ENCODE assay signal across 8 cellular contexts in genomic region chr3:49166752-49167556, GRCh38. TPM values are rescaled to one million over a fixed set of nuclear protein-coding genes. Genes with fewer than 3 reads are reported as not detected.
DNase-seq lines count a peak whose midpoint lies in the region; ATAC-seq and TF ChIP-seq lines count a peak whose summit lies in the region.

No MANE protein-coding gene starts in this region.

- peak overlapping the region; percentile 88 for H3K4me3 ChIP-seq in HAP-1
- peak overlapping the region; percentile 90 for H3K4me3 ChIP-seq in right cardiac atrium (ENCODE audit: low read length)
- peak overlapping the region; percentile 89 to 94 (median 91) for H3K4me3 ChIP-seq in skeletal muscle tissue (ENCODE audit: low read length in 3 of 3)
- no peak overlapping the region for H3K4me3 ChIP-seq in WERI-Rb-1 (ENCODE audit: low read depth, low read length)

- H3K36me3 Mint-ChIP-seq in activated CD4-positive, alpha-beta memory T cell treated with anti-CD3 and anti-CD28 coated beads for 36 hours, result peaks cover 17% of the 10 kb centered on the region

- 89% methylated on average over 6 of the region's 6 CpGs for WGBS in right cardiac atrium

- no peak for TF ChIP-seq CTCF in WERI-Rb-1 (IDR thresholded peaks at IDR 0.05; ENCODE audit: low read depth, low read length)

- DNase-seq in HAP-1 (ENCODE audit: low spot score in 2 of 2) (no peak), right cardiac atrium (peak in 1 of 3 donors; percentile 38), occipital lobe (lab: John Stamatoyannopoulos, UW) (no peak), WERI-Rb-1 (no peak)
- peak; percentile 13 for DNase-seq in activated CD4-positive, alpha-beta memory T cell treated with anti-CD3 and anti-CD28 coated beads for 36 hours

- ATAC-seq in right cardiac atrium, result no peak
- ATAC-seq in HG02970 (IDR thresholded peaks at IDR 0.05; ENCODE audit: low FRiP score, unreplicated experiment), result no peak
- ATAC-seq in GM18870 (IDR thresholded peaks at IDR 0.05; ENCODE audit: unreplicated experiment), result no peak

- POLR2A ChIA-PET in activated CD4-positive, alpha-beta memory T cell treated with anti-CD3 and anti-CD28 coated beads for 36 hours (lab: Charles Lee), result no interaction called here

- CTCF ChIA-PET in activated CD4-positive, alpha-beta memory T cell treated with anti-CD3 and anti-CD28 coated beads for 36 hours (lab: Charles Lee), result interaction anchor here (0.7 kb wide), 1 partner anchor 487 kb away, joined by 3 read pairs; no protein-coding TSS in a partner anchor

- H3K27me3 ChIP-seq in HAP-1 (ENCODE audit: low read depth) (no peaks in the 10 kb centered on the region), right cardiac atrium (ENCODE audit: control insufficient read depth, insufficient read depth) (no peaks in the 10 kb centered on the region), skeletal muscle tissue (ENCODE audit: control insufficient read depth in 3 of 3, insufficient read depth in 3 of 3, low read length in 3 of 3) (no peaks in the 10 kb centered on the region), WERI-Rb-1 (ENCODE audit: insufficient read depth, low read depth, severe bottlenecking) (no peaks in the 10 kb centered on the region)

- H3K27ac ChIP-seq in right cardiac atrium (ENCODE audit: low read length) (peak overlapping the region; percentile 92), skeletal muscle tissue (ENCODE audit: low read depth, low read length) (peak overlapping the region; percentile 87), WERI-Rb-1 (no peak overlapping the region)

- H3K9me3 Mint-ChIP-seq in activated CD4-positive, alpha-beta memory T cell treated with anti-CD3 and anti-CD28 coated beads for 36 hours, result no peaks in the 10 kb centered on the region

- peaks cover 35% of the 10 kb centered on the region for H3K4me1 Mint-ChIP-seq in activated CD4-positive, alpha-beta memory T cell treated with anti-CD3 and anti-CD28 coated beads for 36 hours (ENCODE audit: low read depth)

- H3K36me3 ChIP-seq in HAP-1 (replicated peaks), result peaks cover 20% of the 10 kb centered on the region
- H3K36me3 ChIP-seq in skeletal muscle tissue (ENCODE audit: control insufficient read depth in 3 of 3, insufficient read depth in 3 of 3, low read length in 3 of 3), result peaks cover 18 to 19% (median 18%) of the 10 kb centered on the region in 3 donors
- peaks cover 21% of the 10 kb centered on the region for H3K36me3 ChIP-seq in WERI-Rb-1

- peak overlapping the region; percentile 83 for H3K27ac Mint-ChIP-seq in activated CD4-positive, alpha-beta memory T cell treated with anti-CD3 and anti-CD28 coated beads for 36 hours

- in situ Hi-C loops in HAP-1 (cut with MboI; ENCODE audit: low sequenced_read_pairs), result loop anchor here (25.0 kb wide), 1 partner anchor 270 kb away; the partner anchor contains the start of gene NICN1

- H3K4me1 ChIP-seq in HAP-1 (peaks cover 10% of the 10 kb centered on the region), right cardiac atrium (ENCODE audit: control insufficient read depth, insufficient read depth, low read length) (peaks cover 11% of the 10 kb centered on the region), skeletal muscle tissue (ENCODE audit: control insufficient read depth in 3 of 3, insufficient read depth in 3 of 3, low read length in 3 of 3) (peaks cover 30 to 55% (median 46%) of the 10 kb centered on the region in 3 donors)

- no peaks in the 10 kb centered on the region for H3K27me3 Mint-ChIP-seq in activated CD4-positive, alpha-beta memory T cell treated with anti-CD3 and anti-CD28 coated beads for 36 hours

- peak overlapping the region in 2 of 3 donors; percentile 90 to 93 for H3K9ac ChIP-seq in skeletal muscle tissue (ENCODE audit: low read depth in 1 of 3, low read length in 3 of 3)

- peak overlapping the region; percentile 80 for H3K4me3 Mint-ChIP-seq in activated CD4-positive, alpha-beta memory T cell treated with anti-CD3 and anti-CD28 coated beads for 36 hours

- no peaks in the 10 kb centered on the region for H3K9me3 ChIP-seq in HAP-1
- H3K9me3 ChIP-seq in right cardiac atrium (ENCODE audit: control insufficient read depth, low read length), result no peaks in the 10 kb centered on the region
- peaks cover 0 to 4% (median 0%) of the 10 kb centered on the region in 3 donors for H3K9me3 ChIP-seq in skeletal muscle tissue (ENCODE audit: control insufficient read depth in 3 of 3, low read length in 3 of 3)
- peaks cover 3% of the 10 kb centered on the region for H3K9me3 ChIP-seq in WERI-Rb-1 (ENCODE audit: severe bottlenecking)

- intact Hi-C loops in activated CD4-positive, alpha-beta memory T cell treated with anti-CD3 and anti-CD28 coated beads for 36 hours (cut with micrococcal nuclease), result loop anchor here (5.0 kb wide), 1 partner anchor 45 kb away; the partner anchor contains the start of gene USP19
- intact Hi-C loops in right cardiac atrium (cut with DNase I), result no loop called here

RNA-seq across cellular contexts. Expression of gene CCDC71, which starts 0.8 kb away (rescaled TPM):
- total RNA-seq in activated CD4-positive, alpha-beta memory T cell treated with anti-CD3 and anti-CD28 coated beads for 36 hours, result 10 to 100 TPM; 18.8 to 19.7 TPM
- total RNA-seq in right cardiac atrium (10 to 100 TPM; 13.3 to 15.4 (median 14.4) TPM), skeletal muscle tissue (11.5 TPM), occipital lobe (18.6 TPM)
- polyA plus RNA-seq in right cardiac atrium, result 12.0 TPM

RNA-seq across cellular contexts. Expression of gene KLHDC8B, which starts 4.4 kb away (rescaled TPM):
- total RNA-seq in activated CD4-positive, alpha-beta memory T cell treated with anti-CD3 and anti-CD28 coated beads for 36 hours, result 1 to 10 TPM; 1.8 to 2.9 TPM
- total RNA-seq in right cardiac atrium (10 to 100 TPM; 54.7 to 74.6 (median 60.3) TPM), skeletal muscle tissue (83.5 TPM), occipital lobe (11.7 TPM)
- 52.8 TPM for polyA plus RNA-seq in right cardiac atrium

RNA-seq across cellular contexts. Expression of gene LAMB2, which starts 34.1 kb away (rescaled TPM):
- total RNA-seq in activated CD4-positive, alpha-beta memory T cell treated with anti-CD3 and anti-CD28 coated beads for 36 hours, result not detected
- total RNA-seq in right cardiac atrium (100 to 1,000 TPM; 725 to 914 (median 824) TPM), skeletal muscle tissue (601 TPM), occipital lobe (47.6 TPM)
- 803 TPM for polyA plus RNA-seq in right cardiac atrium

RNA-seq across cellular contexts. Expression of gene USP19, which starts 46.3 kb away (rescaled TPM):
- 10 to 100 TPM; 44.1 to 45.3 TPM for total RNA-seq in activated CD4-positive, alpha-beta memory T cell treated with anti-CD3 and anti-CD28 coated beads for 36 hours
- 10 to 100 TPM; 38.4 to 62.8 (median 56.1) TPM for total RNA-seq in right cardiac atrium
- polyA plus RNA-seq in right cardiac atrium, result 25.5 TPM
- total RNA-seq in skeletal muscle tissue, result 37.1 TPM
- 49.0 TPM for total RNA-seq in occipital lobe

Comparison
In these comparisons a context has a peak if more than half of its experiments do, and no peak if none do; other contexts are left out.
1. RNA of gene LAMB2, which starts 34.1 kb away (total RNA-seq): 725 to 914 TPM in right cardiac atrium, 601 TPM in skeletal muscle tissue (single experiment) and 47.6 TPM in occipital lobe (single experiment); not detected in activated CD4-positive, alpha-beta memory T cell treated with anti-CD3 and anti-CD28 coated beads for 36 hours; every median in the first group is over 10 times any median in the second.